ENCODE assay signal across 8 cellular contexts in genomic region chr1:37793773-37794371, GRCh38. TPM values are rescaled to one million over a fixed set of nuclear protein-coding genes. Genes with fewer than 3 reads are reported as not detected.
A peak's percentile ranks its signal among the peaks of the same experiment; 100 is the strongest.
DNase-seq lines count a peak whose midpoint lies in the region; ATAC-seq and TF ChIP-seq lines count a peak whose summit lies in the region.

MANEAL (plus strand) TSS chr1:37793847; CDS start chr1:37794183, 336 bp downstream.

- CTCF ChIA-PET in AG04450 (lab: Charles Lee): no interaction called here

- H3K4me1 Mint-ChIP-seq in activated naive CD4-positive, alpha-beta T cell treated with anti-CD3 and anti-CD28 coated beads, Interleukin-2, amount 50 U/mL, for 24 hours: peaks cover 14% of the 10 kb centered on the region
- H3K4me1 Mint-ChIP-seq in glutamatergic neuron (ENCODE audit: low read depth, unreplicated experiment): no peaks in the 10 kb centered on the region

- H3K4me3 ChIP-seq in AG04450 (ENCODE audit: low read depth, low read length): peak within 1 kb of the TSS; percentile 57
- H3K4me3 ChIP-seq in OCI-LY1 (ENCODE audit: low read depth, low read length, poor library complexity, severe bottlenecking): peak within 1 kb of the TSS; percentile 55

- peaks cover 15% of the 10 kb centered on the region for H3K27me3 Mint-ChIP-seq in activated naive CD4-positive, alpha-beta T cell treated with anti-CD3 and anti-CD28 coated beads, Interleukin-2, amount 50 U/mL, for 24 hours
- H3K27me3 Mint-ChIP-seq in glutamatergic neuron (ENCODE audit: unreplicated experiment): peaks cover 9% of the 10 kb centered on the region

- peaks cover 7% of the 10 kb centered on the region for H3K36me3 Mint-ChIP-seq in activated naive CD4-positive, alpha-beta T cell treated with anti-CD3 and anti-CD28 coated beads, Interleukin-2, amount 50 U/mL, for 24 hours
- H3K36me3 Mint-ChIP-seq in glutamatergic neuron (ENCODE audit: unreplicated experiment): peaks cover 4% of the 10 kb centered on the region

- H4K20me1 ChIP-seq in OCI-LY1 (ENCODE audit: insufficient read depth, low read length): no peaks in the 10 kb centered on the region

- H3K9ac ChIP-seq in OCI-LY1 (ENCODE audit: low read length): peak within 1 kb of the TSS; percentile 54; the same call in 1 of the 2 replicates

- peaks cover 20% of the 10 kb centered on the region for H3K27me3 ChIP-seq in AG04450 (ENCODE audit: control insufficient read depth, insufficient read depth, low read length)
- H3K27me3 ChIP-seq in OCI-LY1 (ENCODE audit: insufficient read depth, low read length): peaks cover 10% of the 10 kb centered on the region; the same call in 1 of the 2 replicates

- H3K79me2 ChIP-seq in OCI-LY1 (ENCODE audit: insufficient read depth, low read length): no peaks in the 10 kb centered on the region

- no peaks in the 10 kb centered on the region for H3K9me3 Mint-ChIP-seq in activated naive CD4-positive, alpha-beta T cell treated with anti-CD3 and anti-CD28 coated beads, Interleukin-2, amount 50 U/mL, for 24 hours
- H3K9me3 Mint-ChIP-seq in glutamatergic neuron (ENCODE audit: unreplicated experiment): peaks cover 2% of the 10 kb centered on the region

- in situ Hi-C loops in GM13976 (cut with MboI; ENCODE audit: low sequenced_read_pairs, unreplicated experiment): no loop called here

- H3K27ac ChIP-seq in AG04450 (ENCODE audit: low read depth, low read length) (no peak within 1 kb of the TSS), OCI-LY1 (ENCODE audit: low read depth, low read length, poor library complexity, severe bottlenecking) (no peak within 1 kb of the TSS)

- DNase-seq in AG04450 (ENCODE audit: low read depth, low spot score): no peak
- DNase-seq in GM13976 (ENCODE audit: low spot score): peak; percentile 85
- peak; percentile 81 for DNase-seq in glutamatergic neuron
- DNase-seq in nucleus accumbens (lab: John Stamatoyannopoulos, UW): peak in 31 of 56 donors; percentile 2 to 67 (median 30)

- no peak within 1 kb of the TSS for H2AFZ ChIP-seq in OCI-LY1 (ENCODE audit: low read length)

- peaks cover 8% of the 10 kb centered on the region for H3K4me1 ChIP-seq in OCI-LY1 (ENCODE audit: insufficient read depth, low read length, severe bottlenecking)

- POLR2A ChIA-PET in AG04450 (lab: Yijun Ruan, JAX): no interaction called here

- H3K9me2 ChIP-seq in OCI-LY1 (ENCODE audit: low read depth, low read length): no peaks in the 10 kb centered on the region

- peak within 1 kb of the TSS; percentile 81 for H3K4me2 ChIP-seq in OCI-LY1 (ENCODE audit: low read length)

- H3K4me3 Mint-ChIP-seq in activated naive CD4-positive, alpha-beta T cell treated with anti-CD3 and anti-CD28 coated beads, Interleukin-2, amount 50 U/mL, for 24 hours: peak within 1 kb of the TSS; percentile 72
- H3K4me3 Mint-ChIP-seq in glutamatergic neuron (ENCODE audit: unreplicated experiment): peak within 1 kb of the TSS; percentile 97

- H3K27ac Mint-ChIP-seq in activated naive CD4-positive, alpha-beta T cell treated with anti-CD3 and anti-CD28 coated beads, Interleukin-2, amount 50 U/mL, for 24 hours: no peak within 1 kb of the TSS
- H3K27ac Mint-ChIP-seq in glutamatergic neuron (ENCODE audit: unreplicated experiment): peak within 1 kb of the TSS; percentile 94

- no peaks in the 10 kb centered on the region for H3K36me3 ChIP-seq in OCI-LY1 (ENCODE audit: insufficient read depth, low read length)

- H3K9me3 ChIP-seq in AG04450 (ENCODE audit: control insufficient read depth, insufficient read depth, low read length) (no peaks in the 10 kb centered on the region; the same call in 1 of the 2 replicates), OCI-LY1 (ENCODE audit: low read length) (no peaks in the 10 kb centered on the region)

- no peak for TF ChIP-seq CTCF in AG04450 (IDR thresholded peaks at IDR 0.05; ENCODE audit: low read depth, low read length)
- no peak for TF ChIP-seq CTCF in GM13976 (IDR thresholded peaks at IDR 0.05; ENCODE audit: borderline replicate concordance, control extremely low read depth, extremely low read depth, insufficient read depth, missing control alignments)
- no peak for TF ChIP-seq CTCF in OCI-LY1 (IDR thresholded peaks at IDR 0.05; ENCODE audit: low read length)
- no peak for TF ChIP-seq CTCF in glutamatergic neuron (IDR thresholded peaks at IDR 0.05; ENCODE audit: partially characterized antibody, unreplicated experiment)

- peak; percentile 52 for ATAC-seq in HG03439 (IDR thresholded peaks at IDR 0.05; ENCODE audit: unreplicated experiment)
- ATAC-seq in GM18520 (IDR thresholded peaks at IDR 0.05; ENCODE audit: unreplicated experiment): no peak

- H3F3A ChIP-seq in OCI-LY1 (ENCODE audit: insufficient read depth, low read length): no peaks in the 10 kb centered on the region

RNA-seq across cellular contexts. Expression of gene MANEAL, which starts in this region (rescaled TPM):
- 0.32 and 0.65 TPM in 2 replicates for polyA plus RNA-seq in AG04450 (2011; rRNA removed)
- 0.17 and 0.83 TPM in 2 replicates for polyA minus RNA-seq in AG04450 (2011; rRNA and poly(A)+ RNA removed)
- 112 TPM for total RNA-seq in glutamatergic neuron (ENCODE audit: unreplicated experiment)
